ENCODE assay signal across 9 cellular contexts in genomic region chr7:95420996-95421846, GRCh38. TPM values are rescaled to one million over a fixed set of nuclear protein-coding genes. Genes with fewer than 3 reads are reported as not detected.
DNase-seq lines count a peak whose midpoint lies in the region; ATAC-seq and TF ChIP-seq lines count a peak whose summit lies in the region.
"Had no signal": no experiment of that assay in that cellular context is flagged by ENCODE, and none has a peak within 500 bp of the region (broad histone marks: within the 10 kb centered on the region; RNA-seq: fewer than 3 reads in every experiment).

No MANE protein-coding gene starts in this region.

- TF ChIP-seq CTCF in smooth muscle cell (IDR thresholded peaks at IDR 0.05; ENCODE audit: borderline replicate concordance, insufficient read depth, poor library complexity, severe bottlenecking) = no peak

- no peaks in the 10 kb centered on the region for H3K9me3 Mint-ChIP-seq in activated naive CD8-positive, alpha-beta T cell treated with anti-CD3 and anti-CD28 coated beads, Interleukin-2, amount 50 U/mL, for 24 hours
- H3K9me3 Mint-ChIP-seq in activated naive CD8-positive, alpha-beta T cell treated with anti-CD3 and anti-CD28 coated beads for 36 hours = no peaks in the 10 kb centered on the region

- H4K20me1 ChIP-seq in smooth muscle cell (ENCODE audit: low read depth) = peaks cover 3% of the 10 kb centered on the region

- ATAC-seq in activated naive CD8-positive, alpha-beta T cell treated with anti-CD3 and anti-CD28 coated beads, Interleukin-2, amount 50 U/mL, for 24 hours = peak; percentile 82
- ATAC-seq in GM19395 (IDR thresholded peaks at IDR 0.05; ENCODE audit: unreplicated experiment) (no peak), aorta (ENCODE audit: low FRiP score) (no peak)

- H3K36me3 Mint-ChIP-seq in activated naive CD8-positive, alpha-beta T cell treated with anti-CD3 and anti-CD28 coated beads, Interleukin-2, amount 50 U/mL, for 24 hours (ENCODE audit: low read depth) = peaks cover 5% of the 10 kb centered on the region
- H3K36me3 Mint-ChIP-seq in activated naive CD8-positive, alpha-beta T cell treated with anti-CD3 and anti-CD28 coated beads for 36 hours = peaks cover 6% of the 10 kb centered on the region

- H3K4me3 Mint-ChIP-seq in activated naive CD8-positive, alpha-beta T cell treated with anti-CD3 and anti-CD28 coated beads, Interleukin-2, amount 50 U/mL, for 24 hours = no peak overlapping the region
- H3K4me3 Mint-ChIP-seq in activated naive CD8-positive, alpha-beta T cell treated with anti-CD3 and anti-CD28 coated beads for 36 hours = no peak overlapping the region

- H3K79me2 ChIP-seq in smooth muscle cell (ENCODE audit: low read depth) = peaks cover 53% of the 10 kb centered on the region

- H3K4me2 ChIP-seq in smooth muscle cell = peak overlapping the region; percentile 27

- no peak overlapping the region for H2AFZ ChIP-seq in smooth muscle cell (ENCODE audit: low read depth)

- H3K27ac ChIP-seq in smooth muscle cell (ENCODE audit: low read depth) = peak overlapping the region; percentile 60
- no peak overlapping the region for H3K27ac ChIP-seq in aorta (ENCODE audit: low read depth in 1 of 2, low read length in 2 of 2)

- intact Hi-C loops in aorta (cut with DNase I) = no loop called here

- H3K36me3 ChIP-seq in smooth muscle cell (ENCODE audit: low read depth) (no peaks in the 10 kb centered on the region), aorta (ENCODE audit: control insufficient read depth in 1 of 2, insufficient read depth in 2 of 2, low read length in 1 of 2) (peaks cover 0 to 2% of the 10 kb centered on the region in 2 donors)

- H3K9me3 ChIP-seq in smooth muscle cell (replicated peaks; ENCODE audit: low read depth) (no peaks in the 10 kb centered on the region), aorta (ENCODE audit: control insufficient read depth, low read length) (no peaks in the 10 kb centered on the region)

- peak overlapping the region; percentile 8 for H3K9ac ChIP-seq in smooth muscle cell (ENCODE audit: low read depth)

- H3K27ac Mint-ChIP-seq in activated naive CD8-positive, alpha-beta T cell treated with anti-CD3 and anti-CD28 coated beads, Interleukin-2, amount 50 U/mL, for 24 hours = no peak overlapping the region
- H3K27ac Mint-ChIP-seq in activated naive CD8-positive, alpha-beta T cell treated with anti-CD3 and anti-CD28 coated beads for 36 hours = no peak overlapping the region

- H3K4me1 ChIP-seq in smooth muscle cell (ENCODE audit: low read depth) (peaks cover 8% of the 10 kb centered on the region), aorta (ENCODE audit: control insufficient read depth in 1 of 2, insufficient read depth in 2 of 2, low read length in 2 of 2) (no peaks in the 10 kb centered on the region)

- no peak for DNase-seq in activated naive CD8-positive, alpha-beta T cell treated with anti-CD3 and anti-CD28 coated beads, Interleukin-2, amount 50 U/mL, for 24 hours
- DNase-seq in activated naive CD8-positive, alpha-beta T cell treated with anti-CD3 and anti-CD28 coated beads for 36 hours = no peak
- DNase-seq in NCI-H69 (lab: John Stamatoyannopoulos, UW) (peak; percentile 20), glomerular visceral epithelial cell (ENCODE audit: extremely low spot score) (peak; percentile 68), smooth muscle cell (lab: John Stamatoyannopoulos, UW; ENCODE audit: unreplicated experiment) (no peak), aorta (no peak), cerebellar nuclear complex (lab: John Stamatoyannopoulos, UW) (no peak)
- DNase-seq: NCI-H2081 had no signal

- WGBS in smooth muscle cell (ENCODE audit: low lambda C conversion rate) = 79% methylated on average over 2 of the region's 2 CpGs
- 95 to 96% methylated on average over 2 of the region's 2 CpGs for WGBS in aorta, 2 donors

- H3K4me1 Mint-ChIP-seq in activated naive CD8-positive, alpha-beta T cell treated with anti-CD3 and anti-CD28 coated beads, Interleukin-2, amount 50 U/mL, for 24 hours = peaks cover 4% of the 10 kb centered on the region
- H3K4me1 Mint-ChIP-seq in activated naive CD8-positive, alpha-beta T cell treated with anti-CD3 and anti-CD28 coated beads for 36 hours = peaks cover 2% of the 10 kb centered on the region

- H3K27me3 Mint-ChIP-seq in activated naive CD8-positive, alpha-beta T cell treated with anti-CD3 and anti-CD28 coated beads, Interleukin-2, amount 50 U/mL, for 24 hours = no peaks in the 10 kb centered on the region
- H3K27me3 Mint-ChIP-seq in activated naive CD8-positive, alpha-beta T cell treated with anti-CD3 and anti-CD28 coated beads for 36 hours = no peaks in the 10 kb centered on the region

- peaks cover 13% of the 10 kb centered on the region for H3F3A ChIP-seq in smooth muscle cell (ENCODE audit: low read depth)

- H3K27me3 ChIP-seq in smooth muscle cell (ENCODE audit: low read depth) = no peaks in the 10 kb centered on the region
- H3K27me3 ChIP-seq in aorta (ENCODE audit: control insufficient read depth in 1 of 2, insufficient read depth in 2 of 2, low read length in 1 of 2) = no peaks in the 10 kb centered on the region

- H3K4me3 ChIP-seq in smooth muscle cell = no peak overlapping the region
- no peak overlapping the region for H3K4me3 ChIP-seq in aorta (ENCODE audit: low read length in 2 of 2)

RNA-seq across cellular contexts. Expression of gene PON2, which starts 13.6 kb away (rescaled TPM):
- total RNA-seq in activated naive CD8-positive, alpha-beta T cell treated with anti-CD3 and anti-CD28 coated beads for 36 hours = 1 to 10 TPM; 3.5 to 4.5 TPM
- 116 and 121 TPM in 2 replicates for total RNA-seq in smooth muscle cell
- 74.7 and 97.1 TPM in 2 replicates for polyA plus RNA-seq in smooth muscle cell
- total RNA-seq in aorta = 10 to 100 TPM; 44.3 to 59.4 TPM
- 10 to 100 TPM; 27.9 to 60.3 TPM for polyA plus RNA-seq in aorta

RNA-seq across cellular contexts. Expression of gene PON3, which starts 25.0 kb away (rescaled TPM):
- under 1 TPM in 1 of 2 experiments, not detected in 1; 0.32 TPM for total RNA-seq in activated naive CD8-positive, alpha-beta T cell treated with anti-CD3 and anti-CD28 coated beads for 36 hours
- total RNA-seq in smooth muscle cell (0.13 TPM in 1 of 2 replicates, not detected in the other), aorta (1 to 10 TPM in 1 of 2 donors, under 1 TPM in 1; 0.55 to 5.5 TPM)
- polyA plus RNA-seq in smooth muscle cell (not detected in 2 replicates), aorta (1 to 10 TPM in 1 of 2 donors, not detected in 1; 2.5 TPM)

Comparison
In these comparisons a context has a peak if more than half of its experiments do, and no peak if none do; other contexts are left out.
1. DNase-seq: peak in NCI-H69 (single experiment) and glomerular visceral epithelial cell (single experiment); none in activated naive CD8-positive, alpha-beta T cell treated with anti-CD3 and anti-CD28 coated beads, Interleukin-2, amount 50 U/mL, for 24 hours (single experiment), activated naive CD8-positive, alpha-beta T cell treated with anti-CD3 and anti-CD28 coated beads for 36 hours (single experiment), smooth muscle cell (single experiment), aorta (0 of 2) and cerebellar nuclear complex (0 of 2).
2. RNA of gene PON2, which starts 13.6 kb away (total RNA-seq): 116 to 121 TPM in smooth muscle cell and 44.3 to 59.4 TPM in aorta; 3.5 to 4.5 TPM in activated naive CD8-positive, alpha-beta T cell treated with anti-CD3 and anti-CD28 coated beads for 36 hours; every median in the first group is over 4 times any median in the second.